ENCODE assay signal across 11 cellular contexts in genomic region chr9:70600479-70600878, GRCh38.
A peak's percentile ranks its signal among the peaks of the same experiment; 100 is the strongest.
DNase-seq lines count a peak whose midpoint lies in the region; ATAC-seq and TF ChIP-seq lines count a peak whose summit lies in the region.
"Had no signal": no experiment of that assay in that cellular context is flagged by ENCODE, and none has a peak within 500 bp of the region (broad histone marks: within the 10 kb centered on the region; RNA-seq: fewer than 3 reads in every experiment).

No MANE protein-coding gene starts in this region.

- H3K27ac ChIP-seq in colonic mucosa, result peak overlapping the region; percentile 30
- H3K27ac ChIP-seq in thoracic aorta, result peak overlapping the region; percentile 90 to 97

- no peaks in the 10 kb centered on the region for H3K27me3 Mint-ChIP-seq in glutamatergic neuron (ENCODE audit: unreplicated experiment)
- H3K27me3 Mint-ChIP-seq: stimulated activated naive CD8-positive, alpha-beta T cell treated with anti-CD3 and anti-CD28 coated beads, Interleukin-15, Interleukin-2, amounts not matched to agents 100 ng/mL and 50 ng/mL, for 24 hours had no signal

- H3K9me3 Mint-ChIP-seq in glutamatergic neuron (ENCODE audit: unreplicated experiment), result no peaks in the 10 kb centered on the region
- H3K9me3 Mint-ChIP-seq: stimulated activated naive CD8-positive, alpha-beta T cell treated with anti-CD3 and anti-CD28 coated beads, Interleukin-15, Interleukin-2, amounts not matched to agents 100 ng/mL and 50 ng/mL, for 24 hours had no signal

- H3K27me3 ChIP-seq in colonic mucosa, result no peaks in the 10 kb centered on the region
- no peaks in the 10 kb centered on the region for H3K27me3 ChIP-seq in thoracic aorta (replicated peaks; ENCODE audit: insufficient read depth)

- H3K9me3 ChIP-seq in colonic mucosa (no peaks in the 10 kb centered on the region), thoracic aorta (no peaks in the 10 kb centered on the region)

- H3K36me3 ChIP-seq in colonic mucosa (no peaks in the 10 kb centered on the region), thoracic aorta (no peaks in the 10 kb centered on the region)

- no peak overlapping the region for H3K27ac Mint-ChIP-seq in glutamatergic neuron (ENCODE audit: unreplicated experiment)
- H3K27ac Mint-ChIP-seq: stimulated activated naive CD8-positive, alpha-beta T cell treated with anti-CD3 and anti-CD28 coated beads, Interleukin-15, Interleukin-2, amounts not matched to agents 100 ng/mL and 50 ng/mL, for 24 hours had no signal

- DNase-seq in RPMI7951 (ENCODE audit: low read depth), result peak; percentile 86
- DNase-seq in colonic mucosa, result no peak
- DNase-seq in medulla oblongata (ENCODE audit: extremely low spot score), result peak; percentile 28
- DNase-seq in thoracic aorta (ENCODE audit: low spot score), result no peak
- DNase-seq in glutamatergic neuron, result no peak
- DNase-seq in effector CD8-positive, alpha-beta T cell (lab: John Stamatoyannopoulos, UW), result no peak
- no peak for DNase-seq in activated T-cell treated with anti-CD3 and anti-CD28 coated beads for 4 hours
- DNase-seq: effector memory CD4-positive, alpha-beta T cell; NCI-H748 treated with DMSO at 0.1 percent for 48 hours had no signal

- intact Hi-C loops in colonic mucosa (cut with DNase I), result loop anchor here (5.0 to 10.0 kb wide), 5 partner anchors 116 to 486 kb away; no protein-coding TSS in a partner anchor

- H3K4me1 ChIP-seq in colonic mucosa (no peaks in the 10 kb centered on the region), thoracic aorta (ENCODE audit: control insufficient read depth in 1 of 2, low read depth in 2 of 2) (peaks cover 14 to 30% of the 10 kb centered on the region in 2 donors)

- no peaks in the 10 kb centered on the region for H3K36me3 Mint-ChIP-seq in glutamatergic neuron (ENCODE audit: unreplicated experiment)

- no peak overlapping the region for H3K4me3 Mint-ChIP-seq in glutamatergic neuron (ENCODE audit: unreplicated experiment)
- H3K4me3 Mint-ChIP-seq: stimulated activated naive CD8-positive, alpha-beta T cell treated with anti-CD3 and anti-CD28 coated beads, Interleukin-15, Interleukin-2, amounts not matched to agents 100 ng/mL and 50 ng/mL, for 24 hours had no signal

- H3K4me1 Mint-ChIP-seq in glutamatergic neuron (ENCODE audit: low read depth, unreplicated experiment), result no peaks in the 10 kb centered on the region

- no peak for TF ChIP-seq CTCF in colonic mucosa (IDR thresholded peaks at IDR 0.05)
- no peak for TF ChIP-seq CTCF in thoracic aorta (IDR thresholded peaks at IDR 0.05)
- TF ChIP-seq CTCF in glutamatergic neuron (IDR thresholded peaks at IDR 0.05; ENCODE audit: partially characterized antibody, unreplicated experiment), result no peak

- H3K9ac ChIP-seq in colonic mucosa (ENCODE audit: low read depth in 2 of 2, low read length in 2 of 2), result peak overlapping the region in 1 of 2 donors; percentile 26

- ATAC-seq in thoracic aorta (ENCODE audit: insufficient number of reproducible peaks, low FRiP score, low read depth) (no peak), GM18907 (IDR thresholded peaks at IDR 0.05; ENCODE audit: unreplicated experiment) (no peak)

- no peak overlapping the region for H3K4me3 ChIP-seq in colonic mucosa
- peak overlapping the region; percentile 46 for H3K4me3 ChIP-seq in thoracic aorta

Comparison
In these comparisons a context has a peak if more than half of its experiments do, and no peak if none do; other contexts are left out.
1. DNase-seq: peak in RPMI7951 (single experiment) and medulla oblongata (single experiment); none in colonic mucosa (single experiment), thoracic aorta (single experiment), glutamatergic neuron (single experiment), effector CD8-positive, alpha-beta T cell (single experiment) and activated T-cell treated with anti-CD3 and anti-CD28 coated beads for 4 hours (single experiment).